Comparison of ENCODE assay signal across 8 cellular contexts in genomic region chr14:104130974-104131651, GRCh38. TPM values are rescaled to one million over a fixed set of nuclear protein-coding genes. Genes with fewer than 3 reads are reported as not detected.
A peak's percentile ranks its signal among the peaks of the same experiment; 100 is the strongest.
DNase-seq lines count a peak whose midpoint lies in the region; ATAC-seq and TF ChIP-seq lines count a peak whose summit lies in the region.

No MANE protein-coding gene starts in this region.

- H4K20me1 ChIP-seq in H9 (ENCODE audit: control insufficient read depth, insufficient read depth, insufficient read length), result no peaks in the 10 kb centered on the region

- no peak overlapping the region for H4K91ac ChIP-seq in H9 (ENCODE audit: insufficient read length, low read depth, low read length)

- no peak overlapping the region for H2AK5ac ChIP-seq in H9 (ENCODE audit: insufficient read length, low read length)

- peaks cover 29 to 30% of the 10 kb centered on the region in 2 experiments for H3K9me3 Mint-ChIP-seq in H9

- no CpG with 5 or more reads among the region's 11 CpGs for WGBS in H9 (ENCODE audit: extremely low coverage, insufficient read length, low lambda C conversion rate)

- H3K79me2 ChIP-seq in H9 (ENCODE audit: insufficient read depth, low read length), result no peaks in the 10 kb centered on the region

- no peak overlapping the region for H3K56ac ChIP-seq in H9 (ENCODE audit: insufficient read length, low read depth, low read length)

- H3K4ac ChIP-seq in H9 (ENCODE audit: low read depth, low read length), result no peak overlapping the region

- H3K4me2 ChIP-seq in H9 (ENCODE audit: insufficient read depth, insufficient read length, low read length), result no peak overlapping the region

- peaks cover 6 to 12% of the 10 kb centered on the region in 2 experiments for H3K4me1 Mint-ChIP-seq in H9

- H3K4me3 Mint-ChIP-seq in H9, result no peak overlapping the region; a peak in 1 of 5 replicates

- no peak overlapping the region for H2BK20ac ChIP-seq in H9 (ENCODE audit: low read depth, low read length, poor library complexity, severe bottlenecking)

- H3K79me1 ChIP-seq in H9 (ENCODE audit: insufficient read depth, low read depth, low read length, poor library complexity, severe bottlenecking), result no peaks in the 10 kb centered on the region

- no peak overlapping the region for H3K14ac ChIP-seq in H9 (ENCODE audit: insufficient read depth, low read length)

- H3K23me2 ChIP-seq in H9 (ENCODE audit: insufficient read length, low read depth, low read length, poor library complexity, severe bottlenecking), result peaks cover 7% of the 10 kb centered on the region

- DNase-seq in H9 (peak; percentile 65), NCI-H82 treated with DMSO at 0.1 percent for 48 hours (lab: John Stamatoyannopoulos, UW; ENCODE audit: unreplicated experiment) (peak; percentile 0), cerebellar cortex (ENCODE audit: low spot score) (peak; percentile 35), mesenteric fat pad (ENCODE audit: low spot score) (peak; percentile 83)
- DNase-seq in stimulated activated CD4-positive, alpha-beta T cell treated with anti-CD3 and anti-CD28 coated beads, Interleukin-12 subunit alpha, Interleukin-12 subunit beta, amount 100 ng/mL, for 4 hours, result no peak

- H3K27ac ChIP-seq in C4-2B, result no peak overlapping the region
- H3K27ac ChIP-seq in H9 (ENCODE audit: insufficient read length, low read depth, low read length), result no peak overlapping the region

- no peak overlapping the region for H3K9ac ChIP-seq in H9 (ENCODE audit: extremely low read depth, insufficient read length, low read length)

- H3K27me3 Mint-ChIP-seq in H9 (ENCODE audit: low read depth), result peaks cover 64% of the 10 kb centered on the region

- no peak overlapping the region for H2AFZ ChIP-seq in H9 (ENCODE audit: low read length)

- no peak overlapping the region for H3T11ph ChIP-seq in H9 (ENCODE audit: low read length)

- no peak overlapping the region for H4K8ac ChIP-seq in H9 (replicated peaks; ENCODE audit: insufficient read length, low read depth, low read length)

- no peaks in the 10 kb centered on the region for H3K9me3 ChIP-seq in H9 (ENCODE audit: control insufficient read depth, low read depth, low read length)

- H3K27me3 ChIP-seq in H9 (ENCODE audit: insufficient read depth, low read length), result peaks cover 8% of the 10 kb centered on the region; the same call in 1 of the 2 replicates

- H2BK12ac ChIP-seq in H9 (ENCODE audit: insufficient read length, low read depth, low read length), result no peak overlapping the region

- H3K18ac ChIP-seq in H9 (ENCODE audit: insufficient read length, low read depth, low read length), result no peak overlapping the region

- no peak overlapping the region for H4K5ac ChIP-seq in H9 (ENCODE audit: insufficient read length, low read depth, low read length)

- no peaks in the 10 kb centered on the region for H3K4me1 ChIP-seq in H9 (ENCODE audit: insufficient read depth, low read length)

- no peak overlapping the region for H2BK15ac ChIP-seq in H9 (ENCODE audit: low read depth, low read length)

- H2BK5ac ChIP-seq in H9 (ENCODE audit: insufficient read length, low read length), result no peak overlapping the region

- TF ChIP-seq CTCF in C4-2B (conservative IDR thresholded peaks at IDR 0.05), result peak; percentile 78
- peak; percentile 88 for TF ChIP-seq CTCF in H9 (conservative IDR thresholded peaks at IDR 0.05)

- no peak for ATAC-seq in GM18870 (IDR thresholded peaks at IDR 0.05; ENCODE audit: unreplicated experiment)
- no peak for ATAC-seq in HG03045 (IDR thresholded peaks at IDR 0.05; ENCODE audit: unreplicated experiment)

- no peak overlapping the region for H3K23ac ChIP-seq in H9 (ENCODE audit: insufficient read length, low read depth, low read length)

- H3K27ac Mint-ChIP-seq in H9, result no peak overlapping the region

- peaks cover 5 to 11% (median 7%) of the 10 kb centered on the region in 3 experiments; a peak in 5 of 7 replicates for H3K36me3 Mint-ChIP-seq in H9 (ENCODE audit: insufficient read depth in 1 of 3, low read depth in 3 of 3)

- no peak overlapping the region for H2BK120ac ChIP-seq in H9 (ENCODE audit: low read depth, low read length, poor library complexity, severe bottlenecking)

RNA-seq across cellular contexts. Expression of gene KIF26A, which starts 7.3 kb away (rescaled TPM):
- total RNA-seq in H9 (2021), result 43.0 and 44.2 TPM in 2 replicates
- total RNA-seq in mesenteric fat pad, result 3.2 TPM

RNA-seq across cellular contexts. Expression of gene ASPG, which starts 45.6 kb away (rescaled TPM):
- total RNA-seq in H9 (2021), result 0.24 and 0.33 TPM in 2 replicates
- total RNA-seq in mesenteric fat pad, result 1.1 TPM

Comparison
In these comparisons a context has a peak if more than half of its experiments do, and no peak if none do; other contexts are left out.
1. RNA of gene KIF26A, which starts 7.3 kb away (total RNA-seq): 43.0 to 44.2 TPM in H9; 3.2 TPM in mesenteric fat pad (single experiment); every median in the first group is over 10 times any median in the second.